ENCODE assay signal across 8 cellular contexts in genomic region chr22:20079745-20080444, GRCh38. TPM values are rescaled to one million over a fixed set of nuclear protein-coding genes. Genes with fewer than 3 reads are reported as not detected.
DNase-seq lines count a peak whose midpoint lies in the region; ATAC-seq and TF ChIP-seq lines count a peak whose summit lies in the region.

Gene DGCR8, plus strand, starts transcription at chr22:20080241. Its CDS starts 5,723 bp downstream, at chr22:20085964.

- H3K9me3 Mint-ChIP-seq in activated CD4-positive, alpha-beta T cell treated with anti-CD3 and anti-CD28 coated beads, Interleukin-2, amount 10 ng/mL, durations not matched to agents 7 days and 5 days: no peaks in the 10 kb centered on the region
- H3K9me3 Mint-ChIP-seq in dendritic cell treated with granulocyte-macrophage colony-stimulating factor and Interleukin-4, amounts not matched to agents 40 ng/mL and 50 ng/mL, for 4 days: no peaks in the 10 kb centered on the region

- H3K4me3 ChIP-seq in BE2C (ENCODE audit: low read depth, low read length): peak within 1 kb of the TSS; percentile 97

- intact Hi-C loops in dendritic cell treated with granulocyte-macrophage colony-stimulating factor and Interleukin-4, amounts not matched to agents 40 ng/mL and 50 ng/mL, for 4 days (cut with micrococcal nuclease): loop anchor here (1.0 kb wide), 1 partner anchor 37 kb away; the partner anchor contains the start of gene TRMT2A

- no peaks in the 10 kb centered on the region for H3K27me3 Mint-ChIP-seq in activated CD4-positive, alpha-beta T cell treated with anti-CD3 and anti-CD28 coated beads, Interleukin-2, amount 10 ng/mL, durations not matched to agents 7 days and 5 days
- no peaks in the 10 kb centered on the region for H3K27me3 Mint-ChIP-seq in dendritic cell treated with granulocyte-macrophage colony-stimulating factor and Interleukin-4, amounts not matched to agents 40 ng/mL and 50 ng/mL, for 4 days

- CTCF ChIA-PET in activated CD4-positive, alpha-beta T cell treated with anti-CD3 and anti-CD28 coated beads, Interleukin-2, amount 10 ng/mL, durations not matched to agents 7 days and 5 days (lab: Charles Lee): no interaction called here

- ATAC-seq in GM19324 (IDR thresholded peaks at IDR 0.05; ENCODE audit: low FRiP score, unreplicated experiment) (peak; percentile 89), HG03460 (IDR thresholded peaks at IDR 0.05; ENCODE audit: unreplicated experiment) (peak; percentile 68), left lobe of liver (peak; percentile 86)

- H3K27ac Mint-ChIP-seq in activated CD4-positive, alpha-beta T cell treated with anti-CD3 and anti-CD28 coated beads, Interleukin-2, amount 10 ng/mL, durations not matched to agents 7 days and 5 days: peak within 1 kb of the TSS; percentile 93
- H3K27ac Mint-ChIP-seq in dendritic cell treated with granulocyte-macrophage colony-stimulating factor and Interleukin-4, amounts not matched to agents 40 ng/mL and 50 ng/mL, for 4 days: peak within 1 kb of the TSS; percentile 79

- H3K9me3 ChIP-seq in BE2C: no peaks in the 10 kb centered on the region

- POLR2A ChIA-PET in activated CD4-positive, alpha-beta T cell treated with anti-CD3 and anti-CD28 coated beads, Interleukin-2, amount 10 ng/mL, durations not matched to agents 7 days and 5 days (lab: Charles Lee): no interaction called here

- peak; percentile 96 for DNase-seq in BE2C
- DNase-seq in NCI-H524 treated with DMSO at 0.1 percent for 48 hours (lab: John Stamatoyannopoulos, UW): peak; percentile 72
- peak; percentile 63 for DNase-seq in activated CD4-positive, alpha-beta T cell treated with anti-CD3 and anti-CD28 coated beads, Interleukin-2, amount 10 ng/mL, durations not matched to agents 7 days and 5 days
- DNase-seq in left lobe of liver (ENCODE audit: low spot score): peak; percentile 97
- peak; percentile 67 to 76 for DNase-seq in stimulated activated CD4-positive, alpha-beta T cell treated with anti-CD3 and anti-CD28 coated beads, Interleukin-2, amount 100 ng/mL, for 24 hours

- H3K36me3 Mint-ChIP-seq in activated CD4-positive, alpha-beta T cell treated with anti-CD3 and anti-CD28 coated beads, Interleukin-2, amount 10 ng/mL, durations not matched to agents 7 days and 5 days (ENCODE audit: low read depth): peaks cover 6% of the 10 kb centered on the region
- H3K36me3 Mint-ChIP-seq in dendritic cell treated with granulocyte-macrophage colony-stimulating factor and Interleukin-4, amounts not matched to agents 40 ng/mL and 50 ng/mL, for 4 days (ENCODE audit: low read depth): peaks cover 8% of the 10 kb centered on the region

- no peak for TF ChIP-seq CTCF in BE2C (IDR thresholded peaks at IDR 0.05; ENCODE audit: low read depth, low read length)

- H3K4me3 Mint-ChIP-seq in activated CD4-positive, alpha-beta T cell treated with anti-CD3 and anti-CD28 coated beads, Interleukin-2, amount 10 ng/mL, durations not matched to agents 7 days and 5 days: peak within 1 kb of the TSS; percentile 93
- H3K4me3 Mint-ChIP-seq in dendritic cell treated with granulocyte-macrophage colony-stimulating factor and Interleukin-4, amounts not matched to agents 40 ng/mL and 50 ng/mL, for 4 days: peak within 1 kb of the TSS; percentile 81

- H3K4me1 Mint-ChIP-seq in activated CD4-positive, alpha-beta T cell treated with anti-CD3 and anti-CD28 coated beads, Interleukin-2, amount 10 ng/mL, durations not matched to agents 7 days and 5 days: peaks cover 48% of the 10 kb centered on the region
- H3K4me1 Mint-ChIP-seq in dendritic cell treated with granulocyte-macrophage colony-stimulating factor and Interleukin-4, amounts not matched to agents 40 ng/mL and 50 ng/mL, for 4 days (ENCODE audit: low read depth): peaks cover 41% of the 10 kb centered on the region

- H3K4me1 ChIP-seq in BE2C: peaks cover 6% of the 10 kb centered on the region

- no peaks in the 10 kb centered on the region for H3K27me3 ChIP-seq in BE2C

- peaks cover 13% of the 10 kb centered on the region for H3K36me3 ChIP-seq in BE2C

RNA-seq across cellular contexts. Expression of gene DGCR8, which starts in this region (rescaled TPM):
- polyA plus RNA-seq in BE2C (2012; ENCODE audit: insufficient read depth, insufficient read length, low read depth): 59.5 TPM
- total RNA-seq in activated CD4-positive, alpha-beta T cell treated with anti-CD3 and anti-CD28 coated beads, Interleukin-2, amount 10 ng/mL, durations not matched to agents 7 days and 5 days: 10 to 100 TPM; 51.2 to 54.5 TPM
- total RNA-seq in left lobe of liver: 26.9 TPM

Comparison
In these comparisons a context has a peak if more than half of its experiments do, and no peak if none do; other contexts are left out.
1. Peak in every context shown above with its lines: DNase-seq, ATAC-seq and H3K4me3 ChIP-seq.